In genomic region chr13:59957438-59957837, GRCh38 we compare ENCODE assay signal across 31 cellular contexts.
"Had no signal": no experiment of that assay in that cellular context is flagged by ENCODE, and none has a peak within 500 bp of the region (broad histone marks: within the 10 kb centered on the region; RNA-seq: fewer than 3 reads in every experiment).

No MANE protein-coding gene starts in this region.

- ATAC-seq: activated naive CD4-positive, alpha-beta T cell treated with anti-CD3 and anti-CD28 coated beads, Interleukin-2, amount 50 U/mL, for 72 hours; activated T-cell treated with anti-CD3 and anti-CD28 coated beads, Interleukin-2, amount 50 U/mL, for 72 hours; gastroesophageal sphincter; WTC11 had no signal

- H3K4me1 ChIP-seq: ascending aorta, breast epithelium, colonic mucosa, esophagus squamous epithelium, gastroesophageal sphincter had no signal

- H3K4me3 ChIP-seq: ascending aorta, breast epithelium, cardiac muscle cell, colonic mucosa, esophagus squamous epithelium, gastroesophageal sphincter had no signal

- H3K27ac ChIP-seq: ascending aorta, breast epithelium, cardiac muscle cell, colonic mucosa, epithelial cell of prostate, esophagus squamous epithelium, gastroesophageal sphincter, VCaP had no signal

- H3K27me3 ChIP-seq: ascending aorta, breast epithelium, cardiac muscle cell, colonic mucosa, esophagus squamous epithelium, gastroesophageal sphincter had no signal

- H3K27ac Mint-ChIP-seq: activated CD4-positive, alpha-beta memory T cell treated with anti-CD3 and anti-CD28 coated beads, Interleukin-2, amount 10 ng/mL, durations not matched to agents 7 days and 5 days; activated CD4-positive, alpha-beta T cell treated with anti-CD3 and anti-CD28 coated beads, Interleukin-2, amount 10 ng/mL, durations not matched to agents 7 days and 5 days; activated naive CD4-positive, alpha-beta T cell treated with anti-CD3 and anti-CD28 coated beads, Interleukin-2, amount 10 ng/mL, durations not matched to agents 7 days and 5 days; activated naive CD8-positive, alpha-beta T cell treated with anti-CD3 and anti-CD28 coated beads, Interleukin-2, amount 10 ng/mL, durations not matched to agents 7 days and 5 days; activated T-cell treated with anti-CD3 and anti-CD28 coated beads, Interleukin-2, amount 50 U/mL, for 24 hours; activated T-cell treated with anti-CD3 and anti-CD28 coated beads, Interleukin-2, amount 50 U/mL, for 72 hours; brain; WTC11 had no signal

- H3K36me3 ChIP-seq: ascending aorta, breast epithelium, cardiac muscle cell, colonic mucosa, esophagus squamous epithelium, gastroesophageal sphincter had no signal

- H3K4me3 Mint-ChIP-seq: activated CD4-positive, alpha-beta memory T cell treated with anti-CD3 and anti-CD28 coated beads, Interleukin-2, amount 10 ng/mL, durations not matched to agents 7 days and 5 days; activated CD4-positive, alpha-beta T cell treated with anti-CD3 and anti-CD28 coated beads, Interleukin-2, amount 10 ng/mL, durations not matched to agents 7 days and 5 days; activated naive CD4-positive, alpha-beta T cell treated with anti-CD3 and anti-CD28 coated beads, Interleukin-2, amount 10 ng/mL, durations not matched to agents 7 days and 5 days; activated naive CD8-positive, alpha-beta T cell treated with anti-CD3 and anti-CD28 coated beads, Interleukin-2, amount 10 ng/mL, durations not matched to agents 7 days and 5 days; activated T-cell treated with anti-CD3 and anti-CD28 coated beads, Interleukin-2, amount 50 U/mL, for 24 hours; activated T-cell treated with anti-CD3 and anti-CD28 coated beads, Interleukin-2, amount 50 U/mL, for 72 hours; brain; WTC11 had no signal

- H3K9me3 ChIP-seq: colonic mucosa had no signal

- FAIRE-seq: endothelial cell of umbilical vein, TTC549 had no signal

- DNase-seq: activated CD4-positive, alpha-beta memory T cell treated with anti-CD3 and anti-CD28 coated beads, Interleukin-2, amount 10 ng/mL, durations not matched to agents 7 days and 5 days; activated CD4-positive, alpha-beta T cell treated with anti-CD3 and anti-CD28 coated beads for 1 hour; activated CD4-positive, alpha-beta T cell treated with anti-CD3 and anti-CD28 coated beads for 4 hours; activated CD4-positive, alpha-beta T cell treated with anti-CD3 and anti-CD28 coated beads, Interleukin-2, amount 10 ng/mL, durations not matched to agents 7 days and 5 days; activated CD4-positive, alpha-beta T cell treated with anti-CD3 and anti-CD28 coated beads, Interleukin-2, amount 50 U/mL, for 4 hours; activated CD8-positive, alpha-beta memory T cell treated with anti-CD3 and anti-CD28 coated beads, Interleukin-2, amount 50 U/mL, for 48 hours; activated gamma-delta T cell; activated naive CD4-positive, alpha-beta T cell; activated naive CD4-positive, alpha-beta T cell treated with anti-CD3 and anti-CD28 coated beads, Interleukin-2, amount 10 ng/mL, durations not matched to agents 7 days and 5 days; activated naive CD8-positive, alpha-beta T cell treated with anti-CD3 and anti-CD28 coated beads, Interleukin-2, amount 10 ng/mL, durations not matched to agents 7 days and 5 days; activated T-cell treated with anti-CD3 and anti-CD28 coated beads for 4 hours; activated T-cell treated with anti-CD3 and anti-CD28 coated beads, Interleukin-2, amount 50 U/mL, for 24 hours; activated T-cell treated with anti-CD3 and anti-CD28 coated beads, Interleukin-2, amount 50 U/mL, for 72 hours; central memory CD4-positive, alpha-beta T cell; cerebellar nuclear complex; colonic mucosa; effector CD8-positive, alpha-beta T cell; esophagus squamous epithelium; foreskin melanocyte; T-helper 2 cell had no signal

- H3K4me1 Mint-ChIP-seq: activated CD4-positive, alpha-beta memory T cell treated with anti-CD3 and anti-CD28 coated beads, Interleukin-2, amount 10 ng/mL, durations not matched to agents 7 days and 5 days; activated CD4-positive, alpha-beta T cell treated with anti-CD3 and anti-CD28 coated beads, Interleukin-2, amount 10 ng/mL, durations not matched to agents 7 days and 5 days; activated naive CD4-positive, alpha-beta T cell treated with anti-CD3 and anti-CD28 coated beads, Interleukin-2, amount 10 ng/mL, durations not matched to agents 7 days and 5 days; activated naive CD8-positive, alpha-beta T cell treated with anti-CD3 and anti-CD28 coated beads, Interleukin-2, amount 10 ng/mL, durations not matched to agents 7 days and 5 days; brain; WTC11 had no signal

- H3K27me3 Mint-ChIP-seq: activated CD4-positive, alpha-beta memory T cell treated with anti-CD3 and anti-CD28 coated beads, Interleukin-2, amount 10 ng/mL, durations not matched to agents 7 days and 5 days; activated CD4-positive, alpha-beta T cell treated with anti-CD3 and anti-CD28 coated beads, Interleukin-2, amount 10 ng/mL, durations not matched to agents 7 days and 5 days; activated naive CD4-positive, alpha-beta T cell treated with anti-CD3 and anti-CD28 coated beads, Interleukin-2, amount 10 ng/mL, durations not matched to agents 7 days and 5 days; activated naive CD8-positive, alpha-beta T cell treated with anti-CD3 and anti-CD28 coated beads, Interleukin-2, amount 10 ng/mL, durations not matched to agents 7 days and 5 days; activated T-cell treated with anti-CD3 and anti-CD28 coated beads, Interleukin-2, amount 50 U/mL, for 24 hours; brain had no signal
